11 cellular contexts compared by ENCODE assay signal in the genomic region with DNA sequence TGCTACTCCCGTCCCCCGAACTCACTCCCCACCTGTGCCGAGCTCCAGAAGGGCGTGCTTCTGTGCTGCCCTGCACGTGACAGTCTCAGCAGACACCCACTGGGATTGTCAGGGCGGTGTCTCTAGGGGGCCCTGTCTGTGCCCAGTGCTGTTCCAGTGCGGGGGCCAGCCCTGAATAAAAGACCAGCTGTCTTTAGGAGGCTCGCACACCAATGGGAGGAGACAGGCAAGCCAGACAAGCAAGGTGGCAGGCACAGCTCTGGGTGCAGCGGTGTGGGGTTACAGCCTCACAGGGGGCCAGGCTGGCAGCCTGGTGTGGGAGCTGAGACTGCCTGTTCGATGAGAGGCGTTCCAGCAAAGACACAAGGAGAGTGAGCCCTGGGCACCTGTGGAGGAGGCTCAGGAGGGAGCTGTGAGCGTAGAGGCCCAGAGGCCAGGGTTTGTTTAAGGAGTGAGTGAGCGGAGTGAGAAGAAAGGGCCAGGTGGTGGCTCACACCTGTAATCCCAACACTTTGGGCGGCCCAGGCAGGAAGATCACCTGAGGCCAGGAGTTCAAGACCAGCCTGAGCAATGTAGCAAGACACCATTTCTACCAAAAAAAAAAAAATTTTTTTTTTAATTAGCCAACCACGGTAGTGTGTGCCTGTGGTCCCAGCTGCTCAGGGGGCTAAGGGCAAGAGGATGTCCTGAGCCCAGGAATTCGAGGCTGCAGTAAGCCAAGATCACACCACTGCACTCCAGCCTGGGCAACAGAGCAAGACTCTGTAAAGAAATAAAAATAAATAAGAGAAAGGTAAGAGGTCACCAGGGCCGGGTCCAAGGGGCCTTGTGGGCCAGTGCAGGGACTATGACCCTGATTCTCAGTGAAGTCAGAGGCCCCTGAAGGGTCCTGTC. TPM values are rescaled to one million over a fixed set of nuclear protein-coding genes. Genes with fewer than 3 reads are reported as not detected.
"Had no signal": no experiment of that assay in that cellular context is flagged by ENCODE, and none has a peak within 500 bp of the region (broad histone marks: within the 10 kb centered on the region; RNA-seq: fewer than 3 reads in every experiment).

No MANE protein-coding gene starts in this region.

- H3K9me3 Mint-ChIP-seq: activated T-helper 1 cell treated with anti-CD3 and anti-CD28 coated beads, Interleukin-12 subunit alpha, Interleukin-12 subunit beta, Interleukin-2, Interleukin-4 antibody, amounts not matched to agents 30 ng/mL and 10 ng/mL and 1 ng/mL, durations not matched to agents 14 hours and 24 hours and 36 hours had no signal

- H3K4me3 ChIP-seq: lung, ovary, transverse colon had no signal

- H3K27ac Mint-ChIP-seq: activated T-helper 1 cell treated with anti-CD3 and anti-CD28 coated beads, Interleukin-12 subunit alpha, Interleukin-12 subunit beta, Interleukin-2, Interleukin-4 antibody, amounts not matched to agents 30 ng/mL and 10 ng/mL and 1 ng/mL, durations not matched to agents 14 hours and 24 hours and 36 hours had no signal

- H3K27me3 ChIP-seq: ovary, transverse colon had no signal

- ATAC-seq: sciatic nerve; stimulated activated naive CD8-positive, alpha-beta T cell treated with anti-CD3 and anti-CD28 coated beads, Interleukin-15, Interleukin-2, amounts not matched to agents 100 U/mL and 50 U/mL, for 24 hours had no signal

- H3K9me3 ChIP-seq: ovary, transverse colon had no signal

- H3K27ac ChIP-seq: ovary, transverse colon had no signal

- DNase-seq: activated CD4-positive, CD25-positive, alpha-beta regulatory T cell treated with anti-CD3 and anti-CD28 coated beads, Interleukin-2, amount 50 U/mL, for 72 hours; aorta; erythroblast; midbrain; ovary; stimulated activated naive CD8-positive, alpha-beta T cell treated with anti-CD3 and anti-CD28 coated beads, Interleukin-15, Interleukin-2, amounts not matched to agents 100 U/mL and 50 U/mL, for 24 hours; transverse colon had no signal

- H3K36me3 ChIP-seq: ovary, transverse colon had no signal

- H3K4me3 Mint-ChIP-seq: activated T-helper 1 cell treated with anti-CD3 and anti-CD28 coated beads, Interleukin-12 subunit alpha, Interleukin-12 subunit beta, Interleukin-2, Interleukin-4 antibody, amounts not matched to agents 30 ng/mL and 10 ng/mL and 1 ng/mL, durations not matched to agents 14 hours and 24 hours and 36 hours had no signal

RNA-seq across cellular contexts. Expression of a gene that starts 48.2 kb away (rescaled TPM):
- total RNA-seq: activated T-helper 1 cell treated with anti-CD3 and anti-CD28 coated beads, Interleukin-12 subunit alpha, Interleukin-12 subunit beta, Interleukin-2, Interleukin-4 antibody, amounts not matched to agents 30 ng/mL and 10 ng/mL and 1 ng/mL, durations not matched to agents 14 hours and 24 hours and 36 hours; myocyte had no signal
